Comparison of ENCODE assay signal across 24 cellular contexts in genomic region chr9:70006299-70006698, GRCh38. TPM values are rescaled to one million over a fixed set of nuclear protein-coding genes. Genes with fewer than 3 reads are reported as not detected.
DNase-seq lines count a peak whose midpoint lies in the region; ATAC-seq, FAIRE-seq and TF ChIP-seq lines count a peak whose summit lies in the region.
"Had no signal": no experiment of that assay in that cellular context is flagged by ENCODE, and none has a peak within 500 bp of the region (broad histone marks: within the 10 kb centered on the region; RNA-seq: fewer than 3 reads in every experiment).

No MANE protein-coding gene starts in this region.

- no peaks in the 10 kb centered on the region for H3K36me3 Mint-ChIP-seq in astrocyte (ENCODE audit: low read depth, unreplicated experiment)
- H3K36me3 Mint-ChIP-seq: CD14-positive monocyte had no signal

- FAIRE-seq in astrocyte (lab: Jason Lieb, UNC), result peak; percentile 26
- FAIRE-seq: A204.1, D721Med, GM19239 had no signal

- no peak overlapping the region for H3K27ac Mint-ChIP-seq in astrocyte (ENCODE audit: unreplicated experiment)
- H3K27ac Mint-ChIP-seq: B cell had no signal

- DNase-seq in EH (ENCODE audit: low read depth) (peak; percentile 33), astrocyte (ENCODE audit: low read depth) (peak; percentile 52), foreskin fibroblast (peak; percentile 65 to 71), osteoblast (ENCODE audit: insufficient read length, low spot score, missing footprints) (no peak), 8988T (no peak), NOMO-1 treated with dmso at 0.1 percent for 144 hours (lab: John Stamatoyannopoulos, UW; ENCODE audit: unreplicated experiment) (no peak)
- DNase-seq in activated CD4-positive, CD25-positive, alpha-beta regulatory T cell treated with anti-CD3 and anti-CD28 coated beads, Interleukin-2, amount 50 U/mL, for 72 hours, result no peak
- DNase-seq: Karpas-422, MM.1S, NCI-H1048, NCI-H1436, NCI-H187 treated with DMSO at 0.1 percent for 48 hours, NCI-H2107, PC-3, Right ventricle myocardium superior had no signal

- no peak overlapping the region for H3K4me3 ChIP-seq in astrocyte (ENCODE audit: insufficient read depth, low read depth, low read length)
- H3K4me3 ChIP-seq in foreskin fibroblast (ENCODE audit: low read depth in 1 of 2, low read length in 2 of 2), result no peak overlapping the region
- H3K4me3 ChIP-seq in osteoblast (ENCODE audit: insufficient read depth, low read length), result no peak overlapping the region

- ATAC-seq in HG02840 (IDR thresholded peaks at IDR 0.05; ENCODE audit: low FRiP score, unreplicated experiment), result no peak
- ATAC-seq: PC-3 had no signal

- no peak for TF ChIP-seq CTCF in astrocyte (IDR thresholded peaks at IDR 0.05; ENCODE audit: insufficient read depth, low read depth, low read length)
- no peak for TF ChIP-seq CTCF in foreskin fibroblast (IDR thresholded peaks at IDR 0.05; ENCODE audit: low read depth, low read length)
- TF ChIP-seq CTCF in osteoblast (IDR thresholded peaks at IDR 0.05; ENCODE audit: extremely low read depth, low read depth, low read length), result no peak

- no peaks in the 10 kb centered on the region for H3K27me3 Mint-ChIP-seq in astrocyte (ENCODE audit: low read depth, unreplicated experiment)

- H3K4me3 Mint-ChIP-seq in astrocyte (ENCODE audit: unreplicated experiment), result no peak overlapping the region
- H3K4me3 Mint-ChIP-seq: B cell, CD14-positive monocyte had no signal

- H3K36me3 ChIP-seq in astrocyte (ENCODE audit: insufficient read depth, low read length) (no peaks in the 10 kb centered on the region), osteoblast (ENCODE audit: insufficient read depth, low read length) (no peaks in the 10 kb centered on the region)

- no peak overlapping the region for H3K9ac ChIP-seq in astrocyte (ENCODE audit: low read length)

- H3K79me2 ChIP-seq in astrocyte (ENCODE audit: insufficient read depth, low read length) (no peaks in the 10 kb centered on the region), osteoblast (ENCODE audit: insufficient read depth, low read length) (no peaks in the 10 kb centered on the region)

- H3K9me3 Mint-ChIP-seq in astrocyte (ENCODE audit: unreplicated experiment), result no peaks in the 10 kb centered on the region
- H3K9me3 Mint-ChIP-seq: CD14-positive monocyte had no signal

- H3K4me2 ChIP-seq in astrocyte (ENCODE audit: low read length) (no peak overlapping the region), osteoblast (ENCODE audit: insufficient read depth, low read length) (no peak overlapping the region)

- H4K20me1 ChIP-seq in astrocyte (ENCODE audit: insufficient read depth, low read length) (no peaks in the 10 kb centered on the region), osteoblast (ENCODE audit: insufficient read depth, low read length) (no peaks in the 10 kb centered on the region)

- peaks cover 4% of the 10 kb centered on the region for H3K4me1 Mint-ChIP-seq in astrocyte (ENCODE audit: low read depth, unreplicated experiment)
- H3K4me1 Mint-ChIP-seq: B cell, CD14-positive monocyte had no signal

- H3K27ac ChIP-seq in astrocyte (ENCODE audit: low read depth, low read length) (peak overlapping the region; percentile 7), osteoblast (ENCODE audit: low read depth, low read length) (peak overlapping the region; percentile 38)

- H3K9me3 ChIP-seq in astrocyte (ENCODE audit: insufficient read depth, low read depth, low read length) (no peaks in the 10 kb centered on the region), osteoblast (ENCODE audit: low read depth, low read length) (no peaks in the 10 kb centered on the region)

- H2AFZ ChIP-seq in astrocyte (ENCODE audit: low read depth, low read length) (peak overlapping the region; percentile 13), osteoblast (ENCODE audit: low read length) (peak overlapping the region; percentile 72)

- H3K27me3 ChIP-seq in astrocyte (ENCODE audit: insufficient read depth, low read length), result no peaks in the 10 kb centered on the region
- no peaks in the 10 kb centered on the region for H3K27me3 ChIP-seq in osteoblast (ENCODE audit: insufficient read depth, low read length)

- H3K4me1 ChIP-seq in astrocyte (ENCODE audit: insufficient read depth, low read length), result peaks cover 16% of the 10 kb centered on the region
- H3K4me1 ChIP-seq in osteoblast (ENCODE audit: insufficient read depth, low read length), result peaks cover 23% of the 10 kb centered on the region

RNA-seq across cellular contexts. Expression of gene MAMDC2, which starts 37.3 kb away (rescaled TPM):
- total RNA-seq in astrocyte, result 135 and 211 TPM in 2 replicates
- 1.4 and 1.5 TPM in 2 replicates for total RNA-seq in osteoblast
- total RNA-seq: B cell, H4, NCI-H460, PC-3, RPMI7951 had no signal

Comparison
In these comparisons a context has a peak if more than half of its experiments do, and no peak if none do; other contexts are left out.
1. DNase-seq: peak in EH (single experiment), astrocyte (single experiment) and foreskin fibroblast (2 of 2); none in osteoblast (single experiment), activated CD4-positive, CD25-positive, alpha-beta regulatory T cell treated with anti-CD3 and anti-CD28 coated beads, Interleukin-2, amount 50 U/mL, for 72 hours (single experiment), 8988T (single experiment) and NOMO-1 treated with dmso at 0.1 percent for 144 hours (single experiment).
2. RNA of gene MAMDC2, which starts 37.3 kb away (total RNA-seq): 135 to 211 TPM in astrocyte; 1.4 to 1.5 TPM in osteoblast; every median in the first group is over 10 times any median in the second.